1 cellular context compared by ENCODE assay signal in genomic region chr10:77622822-77623410, GRCh38.
TF ChIP-seq lines count a peak whose summit lies in the region.

No MANE protein-coding gene starts in this region.

TF ChIP-seq in GM23338, 12 proteins besides CTCF, POLR2A, EP300 and RAD21 (continued from another document):
- TF ChIP-seq REST (IDR thresholded peaks at IDR 0.05; ENCODE audit: unreplicated experiment): no peak
